1 cellular context compared by ENCODE assay signal in the genomic region with DNA sequence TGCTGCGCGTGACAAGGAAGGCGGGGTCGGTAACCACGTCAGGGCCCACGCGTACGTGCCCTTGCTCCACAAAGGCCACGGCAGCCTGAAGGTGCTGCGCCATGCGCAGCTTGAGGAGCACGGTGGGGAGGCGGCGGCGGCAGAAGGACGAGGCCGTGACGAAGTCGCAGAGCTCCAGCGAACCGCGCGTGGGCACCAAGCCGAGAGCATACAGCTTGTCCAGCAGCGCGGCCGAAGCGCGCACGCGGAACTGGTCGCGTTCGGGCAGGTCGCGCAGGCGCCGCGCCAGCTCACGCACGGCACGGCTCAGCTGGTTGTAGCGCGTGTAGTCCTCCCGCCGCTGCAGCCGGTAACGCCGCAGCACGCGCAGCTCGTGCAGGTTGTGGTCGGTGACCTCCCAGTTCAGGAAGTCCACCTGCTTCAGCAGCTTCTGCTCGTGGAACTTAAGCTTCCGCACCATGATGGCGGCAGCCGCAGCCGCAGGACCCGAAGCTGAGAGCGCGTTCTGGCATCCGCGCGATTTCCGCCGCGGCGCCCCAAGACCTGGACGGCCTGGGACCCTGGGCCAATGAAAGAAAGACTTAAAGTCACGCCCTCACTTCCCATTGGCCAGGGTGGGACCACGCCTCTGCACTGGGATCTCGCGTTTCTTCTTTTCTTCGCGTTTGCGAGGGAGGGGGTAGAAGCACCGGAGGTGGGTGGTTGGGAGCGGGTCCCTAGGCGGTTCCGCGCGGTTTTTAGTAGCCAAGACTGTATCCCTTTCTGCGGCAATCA.
TF ChIP-seq lines count a peak whose summit lies in the region.

A gene with protein sequence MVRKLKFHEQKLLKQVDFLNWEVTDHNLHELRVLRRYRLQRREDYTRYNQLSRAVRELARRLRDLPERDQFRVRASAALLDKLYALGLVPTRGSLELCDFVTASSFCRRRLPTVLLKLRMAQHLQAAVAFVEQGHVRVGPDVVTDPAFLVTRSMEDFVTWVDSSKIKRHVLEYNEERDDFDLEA (minus strand): TSS at position 516 of the 774 bp plus-strand sequence. CDS start 56 bp downstream, at position 460.

TF ChIP-seq in HepG2, 621 proteins besides CTCF, POLR2A, EP300 and RAD21 (continued from another document and continues in another):
- TF ChIP-seq, protein P1, sequence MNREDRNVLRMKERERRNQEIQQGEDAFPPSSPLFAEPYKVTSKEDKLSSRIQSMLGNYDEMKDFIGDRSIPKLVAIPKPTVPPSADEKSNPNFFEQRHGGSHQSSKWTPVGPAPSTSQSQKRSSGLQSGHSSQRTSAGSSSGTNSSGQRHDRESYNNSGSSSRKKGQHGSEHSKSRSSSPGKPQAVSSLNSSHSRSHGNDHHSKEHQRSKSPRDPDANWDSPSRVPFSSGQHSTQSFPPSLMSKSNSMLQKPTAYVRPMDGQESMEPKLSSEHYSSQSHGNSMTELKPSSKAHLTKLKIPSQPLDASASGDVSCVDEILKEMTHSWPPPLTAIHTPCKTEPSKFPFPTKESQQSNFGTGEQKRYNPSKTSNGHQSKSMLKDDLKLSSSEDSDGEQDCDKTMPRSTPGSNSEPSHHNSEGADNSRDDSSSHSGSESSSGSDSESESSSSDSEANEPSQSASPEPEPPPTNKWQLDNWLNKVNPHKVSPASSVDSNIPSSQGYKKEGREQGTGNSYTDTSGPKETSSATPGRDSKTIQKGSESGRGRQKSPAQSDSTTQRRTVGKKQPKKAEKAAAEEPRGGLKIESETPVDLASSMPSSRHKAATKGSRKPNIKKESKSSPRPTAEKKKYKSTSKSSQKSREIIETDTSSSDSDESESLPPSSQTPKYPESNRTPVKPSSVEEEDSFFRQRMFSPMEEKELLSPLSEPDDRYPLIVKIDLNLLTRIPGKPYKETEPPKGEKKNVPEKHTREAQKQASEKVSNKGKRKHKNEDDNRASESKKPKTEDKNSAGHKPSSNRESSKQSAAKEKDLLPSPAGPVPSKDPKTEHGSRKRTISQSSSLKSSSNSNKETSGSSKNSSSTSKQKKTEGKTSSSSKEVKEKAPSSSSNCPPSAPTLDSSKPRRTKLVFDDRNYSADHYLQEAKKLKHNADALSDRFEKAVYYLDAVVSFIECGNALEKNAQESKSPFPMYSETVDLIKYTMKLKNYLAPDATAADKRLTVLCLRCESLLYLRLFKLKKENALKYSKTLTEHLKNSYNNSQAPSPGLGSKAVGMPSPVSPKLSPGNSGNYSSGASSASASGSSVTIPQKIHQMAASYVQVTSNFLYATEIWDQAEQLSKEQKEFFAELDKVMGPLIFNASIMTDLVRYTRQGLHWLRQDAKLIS (CRISPR knock-in tag; IDR thresholded peaks at IDR 0.05) = peak; percentile 77; the same call in 1 of the 2 replicates
- TF ChIP-seq SETDB1 (CRISPR knock-in tag; IDR thresholded peaks at IDR 0.05; ENCODE audit: borderline replicate concordance) (no peak), ZNF607 (CRISPR knock-in tag; IDR thresholded peaks at IDR 0.05; ENCODE audit: borderline replicate concordance) (peak; percentile 94), SMAD1 (CRISPR knock-in tag; IDR thresholded peaks at IDR 0.05; ENCODE audit: borderline replicate concordance, low read depth) (peak; percentile 59; the same call in 1 of the 2 replicates), ZNF292 (CRISPR knock-in tag; IDR thresholded peaks at IDR 0.05; ENCODE audit: borderline replicate concordance, low read depth) (peak; percentile 42; the same call in 1 of the 2 replicates), RXRA (CRISPR knock-in tag; IDR thresholded peaks at IDR 0.05) (peak; percentile 75), SOX6 (IDR thresholded peaks at IDR 0.05) (no peak), SOX6 (CRISPR knock-in tag; IDR thresholded peaks at IDR 0.05) (no peak), ZNF747 (CRISPR knock-in tag; IDR thresholded peaks at IDR 0.05; ENCODE audit: borderline replicate concordance) (0 out of 2 replicates have a peak, but pooled peaks have one; percentile 70), TMF1 (CRISPR knock-in tag; IDR thresholded peaks at IDR 0.05; ENCODE audit: low read depth) (peak; percentile 93), HDAC6 (IDR thresholded peaks at IDR 0.05; ENCODE audit: low read depth, low read length) (no peak), ZFP91 (CRISPR knock-in tag; IDR thresholded peaks at IDR 0.05; ENCODE audit: borderline replicate concordance) (peak; percentile 96), PRDM10 (CRISPR knock-in tag; IDR thresholded peaks at IDR 0.05; ENCODE audit: low read depth) (0 out of 2 replicates have a peak, but pooled peaks have one; percentile 64), ZNF329 (CRISPR knock-in tag; IDR thresholded peaks at IDR 0.05; ENCODE audit: low read depth) (peak; percentile 89), ATF7 (IDR thresholded peaks at IDR 0.05) (no peak), ATF7 (CRISPR knock-in tag; IDR thresholded peaks at IDR 0.05) (peak; percentile 37; the same call in 1 of the 2 replicates), ATF2 (CRISPR knock-in tag; IDR thresholded peaks at IDR 0.05) (0 out of 2 replicates have a peak, but pooled peaks have one; percentile 36), ZNF672 (CRISPR knock-in tag; IDR thresholded peaks at IDR 0.05) (peak; percentile 73; the same call in 1 of the 2 replicates), EED (CRISPR knock-in tag; IDR thresholded peaks at IDR 0.05) (0 out of 2 replicates have a peak, but pooled peaks have one; percentile 56), JUN (CRISPR knock-in tag; IDR thresholded peaks at IDR 0.05) (no peak; the same call in 1 of the 2 replicates), ZNF383 (CRISPR knock-in tag; IDR thresholded peaks at IDR 0.05; ENCODE audit: borderline replicate concordance) (no peak), ZNF3 (CRISPR knock-in tag; IDR thresholded peaks at IDR 0.05) (no peak), SAFB2 (CRISPR knock-in tag; IDR thresholded peaks at IDR 0.05; ENCODE audit: borderline replicate concordance, low read depth) (no peak; the same call in 1 of the 2 replicates), ZNF235 (CRISPR knock-in tag; IDR thresholded peaks at IDR 0.05; ENCODE audit: borderline replicate concordance) (no peak), AKAP8 (CRISPR knock-in tag; IDR thresholded peaks at IDR 0.05) (peak; percentile 71; the same call in 1 of the 2 replicates), USF2 (IDR thresholded peaks at IDR 0.05; ENCODE audit: low read depth, low read length) (no peak), USF2 (CRISPR knock-in tag; IDR thresholded peaks at IDR 0.05; ENCODE audit: borderline replicate concordance) (peak; percentile 67), ZNF431 (CRISPR knock-in tag; IDR thresholded peaks at IDR 0.05; ENCODE audit: borderline replicate concordance, low read depth) (no peak), RFX5 (IDR thresholded peaks at IDR 0.05; ENCODE audit: low read depth, low read length) (peak; percentile 7; the same call in 1 of the 2 replicates), ZC3H13 (CRISPR knock-in tag; IDR thresholded peaks at IDR 0.05) (peak; percentile 74)
- TF ChIP-seq, protein P2, sequence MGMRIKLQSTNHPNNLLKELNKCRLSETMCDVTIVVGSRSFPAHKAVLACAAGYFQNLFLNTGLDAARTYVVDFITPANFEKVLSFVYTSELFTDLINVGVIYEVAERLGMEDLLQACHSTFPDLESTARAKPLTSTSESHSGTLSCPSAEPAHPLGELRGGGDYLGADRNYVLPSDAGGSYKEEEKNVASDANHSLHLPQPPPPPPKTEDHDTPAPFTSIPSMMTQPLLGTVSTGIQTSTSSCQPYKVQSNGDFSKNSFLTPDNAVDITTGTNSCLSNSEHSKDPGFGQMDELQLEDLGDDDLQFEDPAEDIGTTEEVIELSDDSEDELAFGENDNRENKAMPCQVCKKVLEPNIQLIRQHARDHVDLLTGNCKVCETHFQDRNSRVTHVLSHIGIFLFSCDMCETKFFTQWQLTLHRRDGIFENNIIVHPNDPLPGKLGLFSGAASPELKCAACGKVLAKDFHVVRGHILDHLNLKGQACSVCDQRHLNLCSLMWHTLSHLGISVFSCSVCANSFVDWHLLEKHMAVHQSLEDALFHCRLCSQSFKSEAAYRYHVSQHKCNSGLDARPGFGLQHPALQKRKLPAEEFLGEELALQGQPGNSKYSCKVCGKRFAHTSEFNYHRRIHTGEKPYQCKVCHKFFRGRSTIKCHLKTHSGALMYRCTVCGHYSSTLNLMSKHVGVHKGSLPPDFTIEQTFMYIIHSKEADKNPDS (CRISPR knock-in tag; IDR thresholded peaks at IDR 0.05) = no peak; the same call in 1 of the 2 replicates
- TF ChIP-seq, protein P3, sequence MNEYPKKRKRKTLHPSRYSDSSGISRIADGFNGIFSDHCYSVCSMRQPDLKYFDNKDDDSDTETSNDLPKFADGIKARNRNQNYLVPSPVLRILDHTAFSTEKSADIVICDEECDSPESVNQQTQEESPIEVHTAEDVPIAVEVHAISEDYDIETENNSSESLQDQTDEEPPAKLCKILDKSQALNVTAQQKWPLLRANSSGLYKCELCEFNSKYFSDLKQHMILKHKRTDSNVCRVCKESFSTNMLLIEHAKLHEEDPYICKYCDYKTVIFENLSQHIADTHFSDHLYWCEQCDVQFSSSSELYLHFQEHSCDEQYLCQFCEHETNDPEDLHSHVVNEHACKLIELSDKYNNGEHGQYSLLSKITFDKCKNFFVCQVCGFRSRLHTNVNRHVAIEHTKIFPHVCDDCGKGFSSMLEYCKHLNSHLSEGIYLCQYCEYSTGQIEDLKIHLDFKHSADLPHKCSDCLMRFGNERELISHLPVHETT (CRISPR knock-in tag; conservative IDR thresholded peaks at IDR 0.05) = no peak; the same call in 1 of the 2 replicates
- TF ChIP-seq, protein P4, sequence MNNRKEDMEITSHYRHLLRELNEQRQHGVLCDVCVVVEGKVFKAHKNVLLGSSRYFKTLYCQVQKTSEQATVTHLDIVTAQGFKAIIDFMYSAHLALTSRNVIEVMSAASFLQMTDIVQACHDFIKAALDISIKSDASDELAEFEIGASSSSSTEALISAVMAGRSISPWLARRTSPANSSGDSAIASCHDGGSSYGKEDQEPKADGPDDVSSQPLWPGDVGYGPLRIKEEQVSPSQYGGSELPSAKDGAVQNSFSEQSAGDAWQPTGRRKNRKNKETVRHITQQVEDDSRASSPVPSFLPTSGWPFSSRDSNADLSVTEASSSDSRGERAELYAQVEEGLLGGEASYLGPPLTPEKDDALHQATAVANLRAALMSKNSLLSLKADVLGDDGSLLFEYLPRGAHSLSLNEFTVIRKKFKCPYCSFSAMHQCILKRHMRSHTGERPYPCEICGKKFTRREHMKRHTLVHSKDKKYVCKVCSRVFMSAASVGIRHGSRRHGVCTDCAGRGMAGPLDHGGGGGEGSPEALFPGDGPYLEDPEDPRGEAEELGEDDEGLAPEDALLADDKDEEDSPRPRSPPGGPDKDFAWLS (CRISPR knock-in tag; IDR thresholded peaks at IDR 0.05; ENCODE audit: borderline replicate concordance) = no peak
